ENCODE assay signal across 8 cellular contexts in genomic region chr7:140653319-140654108, GRCh38. TPM values are rescaled to one million over a fixed set of nuclear protein-coding genes. Genes with fewer than 3 reads are reported as not detected.
DNase-seq lines count a peak whose midpoint lies in the region; ATAC-seq and TF ChIP-seq lines count a peak whose summit lies in the region.

No MANE protein-coding gene starts in this region.

- ATAC-seq in activated CD4-positive, alpha-beta T cell treated with anti-CD3 and anti-CD28 coated beads for 36 hours: peak; percentile 63
- ATAC-seq in effector memory CD8-positive, alpha-beta T cell (replicated peaks): peak; percentile 53
- ATAC-seq in upper lobe of right lung (peak; percentile 81), HG02759 (IDR thresholded peaks at IDR 0.05; ENCODE audit: unreplicated experiment) (no peak)

- H3K27ac ChIP-seq in upper lobe of right lung: no peak overlapping the region

- H3K9me3 Mint-ChIP-seq in activated CD4-positive, alpha-beta T cell treated with anti-CD3 and anti-CD28 coated beads for 36 hours (ENCODE audit: low read depth): no peaks in the 10 kb centered on the region
- no peaks in the 10 kb centered on the region for H3K9me3 Mint-ChIP-seq in effector memory CD8-positive, alpha-beta T cell

- no peak overlapping the region for H3K27ac Mint-ChIP-seq in activated CD4-positive, alpha-beta T cell treated with anti-CD3 and anti-CD28 coated beads for 36 hours
- H3K27ac Mint-ChIP-seq in effector memory CD8-positive, alpha-beta T cell: no peak overlapping the region

- peak; percentile 46 for DNase-seq in activated CD4-positive, alpha-beta T cell treated with anti-CD3 and anti-CD28 coated beads for 36 hours
- DNase-seq in activated CD4-positive, alpha-beta T cell treated with anti-CD3 and anti-CD28 coated beads, Interleukin-2, amount 50 U/mL, for 4 hours: no peak
- peak; percentile 66 for DNase-seq in NB4 (ENCODE audit: low read depth)
- DNase-seq in SK-MEL-5 (ENCODE audit: low read depth, low spot score): peak; percentile 89
- peak; percentile 13 to 35 (median 25) for DNase-seq in effector memory CD8-positive, alpha-beta T cell
- peak; percentile 88 for DNase-seq in medulla oblongata (ENCODE audit: extremely low spot score)
- peak; percentile 61 for DNase-seq in upper lobe of right lung

- H3K27me3 Mint-ChIP-seq in activated CD4-positive, alpha-beta T cell treated with anti-CD3 and anti-CD28 coated beads for 36 hours: peaks cover 14% of the 10 kb centered on the region
- H3K27me3 Mint-ChIP-seq in effector memory CD8-positive, alpha-beta T cell: peaks cover 17 to 31% of the 10 kb centered on the region in 2 donors

- no peak overlapping the region for H3K4me3 Mint-ChIP-seq in activated CD4-positive, alpha-beta T cell treated with anti-CD3 and anti-CD28 coated beads for 36 hours
- H3K4me3 Mint-ChIP-seq in effector memory CD8-positive, alpha-beta T cell: no peak overlapping the region

- POLR2A ChIA-PET in activated CD4-positive, alpha-beta T cell treated with anti-CD3 and anti-CD28 coated beads for 36 hours (lab: Charles Lee): no interaction called here

- CTCF ChIA-PET in activated CD4-positive, alpha-beta T cell treated with anti-CD3 and anti-CD28 coated beads for 36 hours (lab: Charles Lee): interaction anchor here (0.6 to 2.2 kb wide), 21 partner anchors 8 to 1008 kb away, joined by 3 to 26 read pairs (median 3); no protein-coding TSS in a partner anchor

- no peaks in the 10 kb centered on the region for H3K9me3 ChIP-seq in upper lobe of right lung

- H3K36me3 ChIP-seq in upper lobe of right lung: no peaks in the 10 kb centered on the region

- no peaks in the 10 kb centered on the region for H3K36me3 Mint-ChIP-seq in activated CD4-positive, alpha-beta T cell treated with anti-CD3 and anti-CD28 coated beads for 36 hours (ENCODE audit: low read depth)
- H3K36me3 Mint-ChIP-seq in effector memory CD8-positive, alpha-beta T cell (ENCODE audit: insufficient read depth): peaks cover 2% of the 10 kb centered on the region

- intact Hi-C loops in activated CD4-positive, alpha-beta T cell treated with anti-CD3 and anti-CD28 coated beads for 36 hours (cut with DNase I, micrococcal nuclease): loop anchor here (1.0 kb wide), 3 partner anchors 135 to 178 kb away; no protein-coding TSS in a partner anchor
- intact Hi-C loops in upper lobe of right lung (cut with DNase I): loop anchor here (5.0 kb wide), 1 partner anchor 136 kb away; no protein-coding TSS in a partner anchor

- TF ChIP-seq CTCF in NB4 (IDR thresholded peaks at IDR 0.05; ENCODE audit: low read depth, low read length) (peak; percentile 82), upper lobe of right lung (IDR thresholded peaks at IDR 0.05) (peak; percentile 86)

- in situ Hi-C loops in SK-MEL-5 (cut with HindIII; ENCODE audit: low pct_unique_long_range_greater_than_20kb, low sequenced_read_pairs): no loop called here

- peaks cover 14% of the 10 kb centered on the region for H3K4me1 Mint-ChIP-seq in activated CD4-positive, alpha-beta T cell treated with anti-CD3 and anti-CD28 coated beads for 36 hours
- peaks cover 17 to 22% of the 10 kb centered on the region in 2 donors for H3K4me1 Mint-ChIP-seq in effector memory CD8-positive, alpha-beta T cell (ENCODE audit: low read depth in 2 of 2)

- TF ChIP-seq POLR2A in NB4 (IDR thresholded peaks at IDR 0.05; ENCODE audit: extremely low read depth, insufficient read length): no peak

- H3K27me3 ChIP-seq in upper lobe of right lung: no peaks in the 10 kb centered on the region

- H3K4me3 ChIP-seq in NB4 (ENCODE audit: low read depth, low read length): no peak overlapping the region
- H3K4me3 ChIP-seq in upper lobe of right lung: no peak overlapping the region

- peaks cover 14% of the 10 kb centered on the region for H3K4me1 ChIP-seq in upper lobe of right lung

RNA-seq across cellular contexts. Expression of gene DENND2A, which starts 12.9 kb away (rescaled TPM):
- not detected for total RNA-seq in activated CD4-positive, alpha-beta T cell treated with anti-CD3 and anti-CD28 coated beads for 36 hours
- total RNA-seq in SK-MEL-5 (2014; rRNA removed; shearing (Covaris generic)): 0.16 TPM in 1 of 2 replicates, not detected in the other
- 0.04 and 0.05 TPM in 2 replicates for polyA plus RNA-seq in SK-MEL-5 (2015; cell fraction: cytosol; rRNA removed)
- polyA plus RNA-seq in SK-MEL-5 (2015; cell fraction: nucleus; rRNA removed): not detected in 2 replicates
- 26.2 TPM for total RNA-seq in upper lobe of right lung

RNA-seq across cellular contexts. Expression of gene ADCK2, which starts 19.2 kb away (rescaled TPM):
- 10 to 100 TPM; 16.5 to 25.7 TPM for total RNA-seq in activated CD4-positive, alpha-beta T cell treated with anti-CD3 and anti-CD28 coated beads for 36 hours
- 30.9 and 35.2 TPM in 2 replicates for total RNA-seq in SK-MEL-5 (2014; rRNA removed; shearing (Covaris generic))
- 34.9 and 41.5 TPM in 2 replicates for polyA plus RNA-seq in SK-MEL-5 (2015; cell fraction: cytosol; rRNA removed)
- 14.5 and 16.8 TPM in 2 replicates for polyA plus RNA-seq in SK-MEL-5 (2015; cell fraction: nucleus; rRNA removed)
- 18.2 TPM for total RNA-seq in upper lobe of right lung

RNA-seq across cellular contexts. Expression of gene NDUFB2, which starts 43.0 kb away (rescaled TPM):
- 100 to 1,000 TPM in 1 of 2 experiments, 10 to 100 TPM in 1; 83.8 to 162 TPM for total RNA-seq in activated CD4-positive, alpha-beta T cell treated with anti-CD3 and anti-CD28 coated beads for 36 hours
- total RNA-seq in SK-MEL-5 (2014; rRNA removed; shearing (Covaris generic)): 230 and 286 TPM in 2 replicates
- polyA plus RNA-seq in SK-MEL-5 (2015; cell fraction: cytosol; rRNA removed): 287 and 528 TPM in 2 replicates
- polyA plus RNA-seq in SK-MEL-5 (2015; cell fraction: nucleus; rRNA removed): 44.7 and 103 TPM in 2 replicates
- total RNA-seq in upper lobe of right lung: 160 TPM

Comparison
In these comparisons a context has a peak if more than half of its experiments do, and no peak if none do; other contexts are left out.
1. DNase-seq: peak in activated CD4-positive, alpha-beta T cell treated with anti-CD3 and anti-CD28 coated beads for 36 hours (single experiment), NB4 (single experiment), SK-MEL-5 (single experiment), effector memory CD8-positive, alpha-beta T cell (3 of 3), medulla oblongata (single experiment) and upper lobe of right lung (single experiment); none in activated CD4-positive, alpha-beta T cell treated with anti-CD3 and anti-CD28 coated beads, Interleukin-2, amount 50 U/mL, for 4 hours (0 of 2).
2. RNA of gene DENND2A, which starts 12.9 kb away (total RNA-seq): 26.2 TPM in upper lobe of right lung (single experiment); 0.16 TPM in SK-MEL-5 and not detected in activated CD4-positive, alpha-beta T cell treated with anti-CD3 and anti-CD28 coated beads for 36 hours; every median in the first group is over 10 times any median in the second.